ENCODE assay signal across 38 cellular contexts in the genomic region with DNA sequence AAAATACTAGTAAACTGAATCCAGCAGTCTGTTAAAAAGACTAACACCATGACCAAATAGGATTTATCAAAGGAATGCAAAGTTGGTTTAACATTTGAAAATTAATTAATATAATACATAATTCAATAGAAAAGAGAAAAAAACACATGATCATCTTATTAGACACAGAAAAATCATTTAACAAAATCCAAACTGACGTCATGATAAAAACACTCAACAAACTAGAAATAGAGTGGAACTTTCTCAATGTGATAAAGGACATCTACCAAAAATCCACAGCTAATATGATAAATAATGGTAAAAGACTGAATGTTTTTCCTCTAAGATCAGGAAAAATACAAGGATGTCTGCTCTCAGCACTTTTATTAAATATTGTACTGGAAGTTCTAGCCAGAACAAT. TPM values are rescaled to one million over a fixed set of nuclear protein-coding genes. Genes with fewer than 3 reads are reported as not detected.
"Had no signal": no experiment of that assay in that cellular context is flagged by ENCODE, and none has a peak within 500 bp of the region (broad histone marks: within the 10 kb centered on the region; RNA-seq: fewer than 3 reads in every experiment).

No MANE protein-coding gene starts in this region.

- DNase-seq: Karpas-422, Kasumi-1, MG63, MM.1S, MV-4-11, NCI-H1048, NCI-H1092, NCI-H1092 treated with DMSO at 0.1 percent for 48 hours, NCI-H1105, NCI-H1105 treated with DMSO at 0.1 percent for 48 hours, NCI-H1417, NCI-H1417 treated with DMSO at 0.1 percent for 48 hours, NCI-H1436, NCI-H1436 treated with DMSO at 0.1 percent for 48 hours, NCI-H146, NCI-H1694, NCI-H1694 treated with DMSO at 0.1 percent for 48 hours, NCI-H187, NCI-H187 treated with DMSO at 0.1 percent for 48 hours, NCI-H1930, NCI-H2029, NCI-H2029 treated with DMSO at 0.1 percent for 48 hours, NCI-H2081, NCI-H2081 treated with DMSO at 0.1 percent for 48 hours, NCI-H2107, NCI-H2171, NCI-H2171 treated with DMSO at 0.1 percent for 48 hours, NCI-H2227 treated with DMSO at 0.1 percent for 48 hours, NCI-H226, NCI-H345, NCI-H446, NCI-H446 treated with DMSO at 0.1 percent for 48 hours, NCI-H510A, NCI-H510A treated with DMSO at 0.1 percent for 48 hours, NCI-H524 had no signal

- H3K27me3 ChIP-seq: MG63 had no signal

- H3K4me3 ChIP-seq: MG63 had no signal

- H3K36me3 ChIP-seq: MG63 had no signal

RNA-seq across cellular contexts. Expression of a gene that starts 40.4 kb away (rescaled TPM):
- total RNA-seq: LHCN-M2, MCF 10A, NCI-H460 had no signal
